Comparison of ENCODE assay signal across 32 cellular contexts in genomic region chr17:81822996-81823799, GRCh38. TPM values are rescaled to one million over a fixed set of nuclear protein-coding genes. Genes with fewer than 3 reads are reported as not detected.
DNase-seq lines count a peak whose midpoint lies in the region; ATAC-seq and TF ChIP-seq lines count a peak whose summit lies in the region.
"Had no signal": no experiment of that assay in that cellular context is flagged by ENCODE, and none has a peak within 500 bp of the region (broad histone marks: within the 10 kb centered on the region; RNA-seq: fewer than 3 reads in every experiment).

No MANE protein-coding gene starts in this region.

- H3K36me3 ChIP-seq in breast epithelium, result no peaks in the 10 kb centered on the region
- no peaks in the 10 kb centered on the region for H3K36me3 ChIP-seq in mammary epithelial cell (ENCODE audit: insufficient read depth, low read length)
- peaks cover 18% of the 10 kb centered on the region for H3K36me3 ChIP-seq in WERI-Rb-1
- H3K36me3 ChIP-seq in lower lobe of right lung, result peaks cover 15% of the 10 kb centered on the region
- peaks cover 0 to 8% of the 10 kb centered on the region in 2 donors for H3K36me3 ChIP-seq in stomach smooth muscle (ENCODE audit: control insufficient read depth in 2 of 2, insufficient read depth in 2 of 2, low read length in 2 of 2)
- H3K36me3 ChIP-seq in HAP-1 (replicated peaks), result no peaks in the 10 kb centered on the region

- H3K4me1 Mint-ChIP-seq in naive thymus-derived CD8-positive, alpha-beta T cell, result peaks cover 2 to 10% (median 6%) of the 10 kb centered on the region in 4 donors

- H3K27me3 Mint-ChIP-seq in naive thymus-derived CD8-positive, alpha-beta T cell, result no peaks in the 10 kb centered on the region
- H3K27me3 Mint-ChIP-seq: activated CD4-positive, alpha-beta memory T cell treated with anti-CD3 and anti-CD28 coated beads, Interleukin-2, amount 10 ng/mL, durations not matched to agents 7 days and 5 days; activated T-helper 17 cell treated with anti-CD3 and anti-CD28 coated beads, Interleukin-2, amount 50 U/mL, for 72 hours; IgD-negative memory B cell; T-cell had no signal

- no TSS peak for BruUV-seq in mammary epithelial cell (replicated peaks; lab: Mats Ljungman, UMichigan)

- no peak overlapping the region for H3K4me3 Mint-ChIP-seq in naive thymus-derived CD8-positive, alpha-beta T cell
- H3K4me3 Mint-ChIP-seq: activated CD4-positive, alpha-beta memory T cell treated with anti-CD3 and anti-CD28 coated beads, Interleukin-2, amount 10 ng/mL, durations not matched to agents 7 days and 5 days; activated T-helper 17 cell treated with anti-CD3 and anti-CD28 coated beads, Interleukin-2, amount 50 U/mL, for 72 hours; IgD-negative memory B cell; stimulated activated memory B cell treated with anti-CD40 and anti-IgM and Interleukin-4, amounts not matched to agents 10 μg/mL and 1 μg/mL and 100 μg/mL, for 72 hours; T-cell had no signal

- no peak overlapping the region for H3K4me3 ChIP-seq in breast epithelium
- no peak overlapping the region for H3K4me3 ChIP-seq in mammary epithelial cell (replicated peaks in 1 of 3; ENCODE audit: insufficient read depth in 1 of 3, low read depth in 2 of 3, low read length in 3 of 3)
- no peak overlapping the region for H3K4me3 ChIP-seq in WERI-Rb-1 (ENCODE audit: low read depth, low read length)
- no peak overlapping the region for H3K4me3 ChIP-seq in lower lobe of right lung
- H3K4me3 ChIP-seq in stomach smooth muscle (ENCODE audit: low read length in 2 of 2), result no peak overlapping the region
- no peak overlapping the region for H3K4me3 ChIP-seq in HAP-1
- H3K4me3 ChIP-seq: suprapubic skin had no signal

- dilution Hi-C loops in mammary epithelial cell (cut with HindIII; ENCODE audit: low sequenced_read_pairs), result no loop called here

- CTCF ChIA-PET in mammary epithelial cell (lab: Charles Lee; ENCODE audit: low non-redundant PET), result no interaction called here

- peak overlapping the region in 1 of 10 donors; percentile 56 for H3K27ac Mint-ChIP-seq in naive thymus-derived CD8-positive, alpha-beta T cell
- H3K27ac Mint-ChIP-seq: IgD-negative memory B cell; stimulated activated memory B cell treated with anti-CD40 and anti-IgM and Interleukin-4, amounts not matched to agents 10 μg/mL and 1 μg/mL and 100 μg/mL, for 72 hours; T-cell had no signal

- intact Hi-C loops in breast epithelium (cut with DNase I; ENCODE audit: low total_unique reads) (no loop called here), mammary epithelial cell (cut with micrococcal nuclease) (no loop called here), lower lobe of right lung (cut with DNase I) (no loop called here)

- no peaks in the 10 kb centered on the region for H3K9me3 Mint-ChIP-seq in naive thymus-derived CD8-positive, alpha-beta T cell
- H3K9me3 Mint-ChIP-seq: activated CD4-positive, alpha-beta memory T cell treated with anti-CD3 and anti-CD28 coated beads, Interleukin-2, amount 10 ng/mL, durations not matched to agents 7 days and 5 days; activated T-helper 17 cell treated with anti-CD3 and anti-CD28 coated beads, Interleukin-2, amount 50 U/mL, for 72 hours; IgD-negative memory B cell; stimulated activated memory B cell treated with anti-CD40 and anti-IgM and Interleukin-4, amounts not matched to agents 10 μg/mL and 1 μg/mL and 100 μg/mL, for 72 hours; T-cell had no signal

- H3K27ac ChIP-seq in breast epithelium (peak overlapping the region; percentile 83 to 92), mammary epithelial cell (ENCODE audit: insufficient read depth, low read depth, low read length) (no peak overlapping the region), WERI-Rb-1 (peak overlapping the region; percentile 40; the same call in 1 of the 2 replicates), lower lobe of right lung (peak overlapping the region; percentile 86), stomach smooth muscle (ENCODE audit: low read length) (peak overlapping the region; percentile 84)

- in situ Hi-C loops in mammary epithelial cell (cut with MboI; ENCODE audit: low sequenced_read_pairs in 2 of 2) (no loop called here), HAP-1 (cut with MboI; ENCODE audit: low sequenced_read_pairs) (no loop called here)

- no peaks in the 10 kb centered on the region for H3K79me2 ChIP-seq in mammary epithelial cell (ENCODE audit: insufficient read depth, low read length)

- no peak overlapping the region for H3K4me2 ChIP-seq in mammary epithelial cell (ENCODE audit: insufficient read depth, low read depth, low read length)

- 97% methylated on average over 15 of the region's 30 CpGs for WGBS in mammary epithelial cell (ENCODE audit: low coverage, missing lambda C conversion rate)

- H3K4me1 ChIP-seq in breast epithelium, result peaks cover 7 to 11% of the 10 kb centered on the region in 2 donors
- H3K4me1 ChIP-seq in mammary epithelial cell (ENCODE audit: insufficient read depth, low read length), result peaks cover 13% of the 10 kb centered on the region
- peaks cover 17% of the 10 kb centered on the region for H3K4me1 ChIP-seq in lower lobe of right lung
- H3K4me1 ChIP-seq in stomach smooth muscle (ENCODE audit: control insufficient read depth, insufficient read depth, low read length), result peaks cover 18% of the 10 kb centered on the region
- 0 out of 2 replicates have a peak, but pooled peaks cover 3% of the 10 kb centered on the region for H3K4me1 ChIP-seq in HAP-1

- H3K27me3 ChIP-seq in breast epithelium (no peaks in the 10 kb centered on the region), mammary epithelial cell (ENCODE audit: insufficient read depth, low read length) (no peaks in the 10 kb centered on the region), WERI-Rb-1 (ENCODE audit: insufficient read depth, low read depth, severe bottlenecking) (no peaks in the 10 kb centered on the region), lower lobe of right lung (ENCODE audit: low read depth) (no peaks in the 10 kb centered on the region), stomach smooth muscle (ENCODE audit: control insufficient read depth in 1 of 2, insufficient read depth in 2 of 2, low read length in 2 of 2) (peaks cover 4 to 5% of the 10 kb centered on the region in 2 donors), HAP-1 (ENCODE audit: low read depth) (no peaks in the 10 kb centered on the region)
- H3K27me3 ChIP-seq: suprapubic skin had no signal

- DNase-seq in breast epithelium (ENCODE audit: low spot score in 2 of 2) (no peak), mammary epithelial cell (no peak), WERI-Rb-1 (no peak), lower lobe of right lung (no peak), HAP-1 (ENCODE audit: low spot score in 2 of 2) (no peak)
- no peak for DNase-seq in naive thymus-derived CD8-positive, alpha-beta T cell
- DNase-seq: 8988T; activated CD4-positive, alpha-beta memory T cell treated with anti-CD3 and anti-CD28 coated beads, Interleukin-2, amount 10 ng/mL, durations not matched to agents 7 days and 5 days; activated CD4-positive, alpha-beta T cell treated with anti-CD3 and anti-CD28 coated beads for 1 hour; activated CD8-positive, alpha-beta memory T cell treated with anti-CD3 and anti-CD28 coated beads, Interleukin-2, amount 50 U/mL, for 48 hours; activated naive CD4-positive, alpha-beta T cell treated with anti-CD3 and anti-CD28 coated beads, Interleukin-2, amount 50 U/mL, for 16 hours; AML-193; amygdala; DMS153; HCEC 1CT; NCI-H1092; NCI-H187; NCI-H2171 treated with DMSO at 0.1 percent for 48 hours; NCI-H524 treated with DMSO at 0.1 percent for 48 hours; NK-92 treated with Interleukin-12 subunit alpha and Interleukin-12 subunit beta, amount 100 ng/mL, for 24 hours; stimulated activated CD4-positive, alpha-beta T cell treated with anti-CD3 and anti-CD28 coated beads, Interleukin-4, amount 100 ng/mL, for 4 hours; T-cell had no signal

- POLR2A ChIA-PET in naive thymus-derived CD8-positive, alpha-beta T cell (lab: Charles Lee), result interaction anchor here (2.4 kb wide), 1 partner anchor 10 kb away, joined by 5 read pairs; the partner anchor contains the start of gene MCRIP1

- no peaks in the 10 kb centered on the region for H4K20me1 ChIP-seq in mammary epithelial cell (ENCODE audit: insufficient read depth, low read length)

- no peak for TF ChIP-seq POLR2A in breast epithelium (IDR thresholded peaks at IDR 0.05)

- H3K36me3 Mint-ChIP-seq in naive thymus-derived CD8-positive, alpha-beta T cell, result peaks cover 0 to 10% (median 0%) of the 10 kb centered on the region in 3 donors

- H3K9ac ChIP-seq in mammary epithelial cell (ENCODE audit: insufficient read depth, low read length), result no peak overlapping the region
- no peak overlapping the region for H3K9ac ChIP-seq in stomach smooth muscle (ENCODE audit: low read length in 2 of 2)

- ATAC-seq in lower lobe of right lung (no peak), HG03460 (IDR thresholded peaks at IDR 0.05; ENCODE audit: unreplicated experiment) (no peak)
- no peak for ATAC-seq in naive thymus-derived CD8-positive, alpha-beta T cell
- ATAC-seq: activated T-helper 17 cell treated with anti-CD3 and anti-CD28 coated beads, Interleukin-2, amount 50 U/mL, for 72 hours; stimulated activated memory B cell treated with anti-CD40 and anti-IgM and Interleukin-4, amounts not matched to agents 10 μg/mL and 1 μg/mL and 100 μg/mL, for 72 hours had no signal

- TF ChIP-seq CTCF in breast epithelium (IDR thresholded peaks at IDR 0.05) (no peak), mammary epithelial cell (conservative IDR thresholded peaks at IDR 0.05 in 1 of 2, IDR thresholded peaks at IDR 0.05 in 1 of 2; ENCODE audit: extremely low read depth in 1 of 2, insufficient read depth in 1 of 2, low read depth in 1 of 2, low read length in 2 of 2) (no peak), WERI-Rb-1 (IDR thresholded peaks at IDR 0.05; ENCODE audit: low read depth, low read length) (no peak), lower lobe of right lung (IDR thresholded peaks at IDR 0.05) (no peak)

- H2AFZ ChIP-seq in mammary epithelial cell (ENCODE audit: low read depth, low read length), result no peak overlapping the region

- H3K9me3 ChIP-seq in breast epithelium, result no peaks in the 10 kb centered on the region
- H3K9me3 ChIP-seq in mammary epithelial cell (replicated peaks; ENCODE audit: insufficient read depth, low read length), result no peaks in the 10 kb centered on the region
- H3K9me3 ChIP-seq in WERI-Rb-1 (ENCODE audit: severe bottlenecking), result no peaks in the 10 kb centered on the region
- H3K9me3 ChIP-seq in lower lobe of right lung, result no peaks in the 10 kb centered on the region
- H3K9me3 ChIP-seq in stomach smooth muscle (ENCODE audit: control insufficient read depth in 2 of 2, low read length in 2 of 2), result no peaks in the 10 kb centered on the region
- no peaks in the 10 kb centered on the region for H3K9me3 ChIP-seq in HAP-1
- H3K9me3 ChIP-seq: suprapubic skin had no signal

RNA-seq across cellular contexts. Expression of gene MCRIP1, which starts 9.9 kb away (rescaled TPM):
- 10 to 100 TPM; 51.2 to 81.0 (median 67.5) TPM for total RNA-seq in breast epithelium
- total RNA-seq in mammary epithelial cell, result 10 to 100 TPM; 36.0 to 38.9 TPM
- polyA plus RNA-seq in mammary epithelial cell, result 28.2 TPM
- 13.6 TPM for polyA minus RNA-seq in mammary epithelial cell
- 69.2 TPM for total RNA-seq in lower lobe of right lung
- 10 to 100 TPM; 58.4 to 59.0 TPM for total RNA-seq in naive thymus-derived CD8-positive, alpha-beta T cell
- 10 to 100 TPM; 49.5 to 61.8 (median 55.0) TPM for polyA plus RNA-seq in naive thymus-derived CD8-positive, alpha-beta T cell

RNA-seq across cellular contexts. Expression of gene PPP1R27, which starts 11.7 kb away (rescaled TPM):
- total RNA-seq in breast epithelium (not detected), mammary epithelial cell (1 to 10 TPM in 1 of 2 donors, not detected in 1; 1.5 TPM), lower lobe of right lung (not detected)
- 0.09 TPM for polyA plus RNA-seq in mammary epithelial cell
- not detected for polyA minus RNA-seq in mammary epithelial cell
- not detected for total RNA-seq in naive thymus-derived CD8-positive, alpha-beta T cell
- polyA plus RNA-seq in naive thymus-derived CD8-positive, alpha-beta T cell, result under 1 TPM in 1 of 3 donors, not detected in 2; 0.11 TPM
- total RNA-seq: activated CD4-positive, alpha-beta memory T cell treated with anti-CD3 and anti-CD28 coated beads, Interleukin-2, amount 10 ng/mL, durations not matched to agents 7 days and 5 days; activated T-helper 17 cell treated with anti-CD3 and anti-CD28 coated beads, Interleukin-2, amount 50 U/mL, for 72 hours; fibroblast of lung; mucosa of gallbladder; sciatic nerve; T-cell had no signal
- polyA plus RNA-seq: fibroblast of lung, IgD-negative memory B cell, neural cell had no signal

RNA-seq across cellular contexts. Expression of gene GCGR, which starts 19.2 kb away (rescaled TPM):
- not detected for total RNA-seq in breast epithelium
- not detected for total RNA-seq in mammary epithelial cell
- polyA plus RNA-seq in mammary epithelial cell, result not detected
- polyA minus RNA-seq in mammary epithelial cell, result not detected
- not detected for total RNA-seq in lower lobe of right lung
- total RNA-seq in naive thymus-derived CD8-positive, alpha-beta T cell, result not detected
- polyA plus RNA-seq in naive thymus-derived CD8-positive, alpha-beta T cell, result not detected
- total RNA-seq: activated CD4-positive, alpha-beta memory T cell treated with anti-CD3 and anti-CD28 coated beads, Interleukin-2, amount 10 ng/mL, durations not matched to agents 7 days and 5 days; fibroblast of lung had no signal
- polyA plus RNA-seq: fibroblast of lung, IgD-negative memory B cell, neural cell had no signal

RNA-seq across cellular contexts. Expression of gene P4HB, which starts 37.1 kb away (rescaled TPM):
- total RNA-seq in breast epithelium (100 to 1,000 TPM; 374 to 475 (median 466) TPM), mammary epithelial cell (100 to 1,000 TPM; 827 to 995 TPM), lower lobe of right lung (432 TPM)
- 57.2 TPM for polyA plus RNA-seq in mammary epithelial cell
- 772 TPM for polyA minus RNA-seq in mammary epithelial cell
- total RNA-seq in naive thymus-derived CD8-positive, alpha-beta T cell, result 100 to 1,000 TPM; 181 to 190 TPM
- polyA plus RNA-seq in naive thymus-derived CD8-positive, alpha-beta T cell, result 100 to 1,000 TPM; 166 to 191 (median 191) TPM

RNA-seq across cellular contexts. Expression of gene ARHGDIA, which starts 47.9 kb away (rescaled TPM):
- total RNA-seq in breast epithelium (100 to 1,000 TPM in 2 of 3 donors, 10 to 100 TPM in 1; 67.0 to 135 (median 124) TPM), mammary epithelial cell (100 to 1,000 TPM; 115 to 549 TPM), lower lobe of right lung (331 TPM)
- polyA plus RNA-seq in mammary epithelial cell, result 278 TPM
- polyA minus RNA-seq in mammary epithelial cell, result 106 TPM
- total RNA-seq in naive thymus-derived CD8-positive, alpha-beta T cell, result 100 to 1,000 TPM; 317 to 343 TPM
- 100 to 1,000 TPM in 1 of 3 donors, 10 to 100 TPM in 2; 55.1 to 102 (median 87.2) TPM for polyA plus RNA-seq in naive thymus-derived CD8-positive, alpha-beta T cell
